ENCODE assay signal across 22 cellular contexts in genomic region chr19:34362679-34363069, GRCh38. TPM values are rescaled to one million over a fixed set of nuclear protein-coding genes. Genes with fewer than 3 reads are reported as not detected.
DNase-seq lines count a peak whose midpoint lies in the region; ATAC-seq, FAIRE-seq and TF ChIP-seq lines count a peak whose summit lies in the region.
"Had no signal": no experiment of that assay in that cellular context is flagged by ENCODE, and none has a peak within 500 bp of the region (broad histone marks: within the 10 kb centered on the region; RNA-seq: fewer than 3 reads in every experiment).

No MANE protein-coding gene starts in this region.

- H3K4me2 ChIP-seq in OCI-LY1 (ENCODE audit: low read length) (no peak overlapping the region), H1 (ENCODE audit: insufficient read depth in 1 of 2, low read depth in 2 of 2, low read length in 2 of 2) (no peak overlapping the region)

- DNase-seq in activated naive CD4-positive, alpha-beta T cell (lab: John Stamatoyannopoulos, UW): no peak
- DNase-seq in H1 (ENCODE audit: low read depth in 1 of 2, low spot score in 2 of 2): no peak
- DNase-seq in type B pancreatic cell (ENCODE audit: extremely low spot score, unreplicated experiment): no peak
- no peak for DNase-seq in NCI-H2107 (lab: John Stamatoyannopoulos, UW)
- DNase-seq: activated CD8-positive, alpha-beta memory T cell treated with anti-CD3 and anti-CD28 coated beads, Interleukin-2, amount 50 U/mL, for 48 hours; activated naive CD4-positive, alpha-beta T cell treated with anti-CD3 and anti-CD28 coated beads for 36 hours; cerebellar nuclear complex; NCI-H1048; NCI-H187; NCI-H226; PC-3; posterior cingulate gyrus; Right ventricle myocardium superior; upper lobe of right lung had no signal

- no peak overlapping the region for H2BK120ac ChIP-seq in H1 (replicated peaks; ENCODE audit: low read depth, low read length)

- H3F3A ChIP-seq in OCI-LY1 (ENCODE audit: insufficient read depth, low read length): no peaks in the 10 kb centered on the region

- TF ChIP-seq RAD21 in H1 (IDR thresholded peaks at IDR 0.05 in 1 of 2, conservative IDR thresholded peaks at IDR 0.05 in 1 of 2; ENCODE audit: low read depth in 2 of 2, low read length in 2 of 2): no peak

- no peak for ATAC-seq in HG03196 (IDR thresholded peaks at IDR 0.05; ENCODE audit: unreplicated experiment)
- ATAC-seq: activated CD4-positive, CD25-positive, alpha-beta regulatory T cell treated with anti-CD3 and anti-CD28 coated beads, Interleukin-2, amount 50 U/mL, for 24 hours; PC-3; upper lobe of right lung had no signal

- H4K20me1 ChIP-seq in OCI-LY1 (ENCODE audit: insufficient read depth, low read length) (no peaks in the 10 kb centered on the region), H1 (replicated peaks in 1 of 2; ENCODE audit: control insufficient read depth in 1 of 2, insufficient read depth in 2 of 2, low read length in 2 of 2) (peaks cover 7 to 10% of the 10 kb centered on the region in 2 experiments)

- no peak for TF ChIP-seq CTCF in OCI-LY1 (IDR thresholded peaks at IDR 0.05; ENCODE audit: low read length)
- TF ChIP-seq CTCF in H1 (IDR thresholded peaks at IDR 0.05; ENCODE audit: control extremely low read depth in 1 of 3, insufficient read depth in 1 of 3, low read depth in 1 of 3, low read length in 3 of 3): no peak
- no peak for TF ChIP-seq CTCF in type B pancreatic cell (conservative IDR thresholded peaks at IDR 0.05)

- 78% methylated on average over 3 of the region's 3 CpGs; no CpG with 5 or more reads in 1 of the 2 experiments for WGBS in H1 (ENCODE audit: extremely low coverage in 1 of 2, insufficient coverage in 1 of 2, insufficient read length in 1 of 2, insufficient replicate concordance in 2 of 2, low coverage in 1 of 2, low lambda C conversion rate in 2 of 2, missing lambda C conversion rate in 1 of 2), 2 experiments

- no peak for FAIRE-seq in H1 (lab: Jason Lieb, UNC)
- FAIRE-seq: astrocyte, HTR-8/SVneo had no signal

- H2BK15ac ChIP-seq in H1 (ENCODE audit: low read length): 0 out of 2 replicates have a peak overlapping the region, but pooled peaks have one; percentile 3

- POLR2A ChIA-PET in H1 (lab: Charles Lee; ENCODE audit: partially characterized antibody): interaction anchor here (0.6 to 0.9 kb wide), 3 partner anchors 11 to 601 kb away, joined by 3 read pairs; partner anchors contain the start of gene LSM14A

- no peak overlapping the region for H3K56ac ChIP-seq in H1 (replicated peaks; ENCODE audit: insufficient read length, low read depth, low read length)

- no peaks in the 10 kb centered on the region for H3K9me3 Mint-ChIP-seq in activated naive CD4-positive, alpha-beta T cell treated with anti-CD3 and anti-CD28 coated beads, Interleukin-2, amount 50 U/mL, for 24 hours
- no peaks in the 10 kb centered on the region for H3K9me3 Mint-ChIP-seq in type B pancreatic cell
- H3K9me3 Mint-ChIP-seq: activated naive CD4-positive, alpha-beta T cell treated with anti-CD3 and anti-CD28 coated beads for 36 hours; CD14-positive monocyte; memory B cell had no signal

- H3K27ac ChIP-seq in OCI-LY1 (ENCODE audit: low read depth, low read length, poor library complexity, severe bottlenecking): peak overlapping the region; percentile 53
- H3K27ac ChIP-seq in H1 (ENCODE audit: low read depth, low read length): no peak overlapping the region
- H3K27ac ChIP-seq: upper lobe of right lung had no signal

- no peaks in the 10 kb centered on the region for H3K9me2 ChIP-seq in OCI-LY1 (ENCODE audit: low read depth, low read length)

- H3K14ac ChIP-seq in H1 (ENCODE audit: insufficient read length): no peak overlapping the region

- H3K23ac ChIP-seq in H1 (ENCODE audit: insufficient read length): no peak overlapping the region

- H4K91ac ChIP-seq in H1 (replicated peaks; ENCODE audit: insufficient read length, low read length): no peak overlapping the region

- H2AK5ac ChIP-seq in H1 (ENCODE audit: low read depth, low read length): no peak overlapping the region

- H3K9me3 ChIP-seq in OCI-LY1 (ENCODE audit: low read length) (no peaks in the 10 kb centered on the region), H1 (ENCODE audit: insufficient read depth in 2 of 2, low read depth in 1 of 2, low read length in 1 of 2) (no peaks in the 10 kb centered on the region)
- H3K9me3 ChIP-seq: upper lobe of right lung had no signal

- H3K4ac ChIP-seq in H1 (replicated peaks; ENCODE audit: insufficient read length, low read depth, low read length): no peak overlapping the region

- CTCF ChIA-PET in H1 (lab: Charles Lee; ENCODE audit: partially characterized antibody): interaction anchor here (0.6 kb wide), 1 partner anchor 1201 kb away, joined by 3 read pairs; the partner anchor contains the start of gene ATP4A

- H3K27ac Mint-ChIP-seq in activated naive CD4-positive, alpha-beta T cell treated with anti-CD3 and anti-CD28 coated beads, Interleukin-2, amount 50 U/mL, for 24 hours: no peak overlapping the region
- peak overlapping the region; percentile 70 for H3K27ac Mint-ChIP-seq in type B pancreatic cell
- H3K27ac Mint-ChIP-seq: activated naive CD4-positive, alpha-beta T cell treated with anti-CD3 and anti-CD28 coated beads for 36 hours; memory B cell had no signal

- H3K4me3 Mint-ChIP-seq in activated naive CD4-positive, alpha-beta T cell treated with anti-CD3 and anti-CD28 coated beads, Interleukin-2, amount 50 U/mL, for 24 hours: peak overlapping the region; percentile 26
- peak overlapping the region; percentile 64 for H3K4me3 Mint-ChIP-seq in type B pancreatic cell
- H3K4me3 Mint-ChIP-seq: activated naive CD4-positive, alpha-beta T cell treated with anti-CD3 and anti-CD28 coated beads for 36 hours; CD14-positive monocyte had no signal

- H2BK5ac ChIP-seq in H1 (ENCODE audit: low read depth, low read length): no peak overlapping the region

- H2AFZ ChIP-seq in OCI-LY1 (ENCODE audit: low read length) (no peak overlapping the region), H1 (ENCODE audit: low read length) (no peak overlapping the region)

- H3K4me3 ChIP-seq in OCI-LY1 (ENCODE audit: low read depth, low read length, poor library complexity, severe bottlenecking) (no peak overlapping the region), H1 (ENCODE audit: extremely low read depth in 1 of 4, insufficient read depth in 2 of 4, low read depth in 3 of 4, low read length in 4 of 4) (no peak overlapping the region)
- H3K4me3 ChIP-seq: upper lobe of right lung had no signal

- H3K27me3 ChIP-seq in OCI-LY1 (ENCODE audit: insufficient read depth, low read length) (no peaks in the 10 kb centered on the region), H1 (replicated peaks in 1 of 4; ENCODE audit: control insufficient read depth in 3 of 4, extremely low read depth in 1 of 4, insufficient read depth in 3 of 4, low read length in 3 of 4) (no peaks in the 10 kb centered on the region)
- H3K27me3 ChIP-seq: upper lobe of right lung had no signal

- H3K4me1 ChIP-seq in OCI-LY1 (ENCODE audit: insufficient read depth, low read length, severe bottlenecking) (peaks cover 50% of the 10 kb centered on the region), H1 (replicated peaks in 1 of 4; ENCODE audit: control insufficient read depth in 3 of 4, insufficient read depth in 4 of 4, low read length in 3 of 4) (peaks cover 3 to 20% (median 9%) of the 10 kb centered on the region in 4 experiments; a peak in 6 of 7 replicates)

- TF ChIP-seq POLR2A in H1 (IDR thresholded peaks at IDR 0.05; ENCODE audit: control extremely low read depth in 1 of 2, low read depth in 2 of 2, low read length in 2 of 2): no peak

- H3K27me3 Mint-ChIP-seq in activated naive CD4-positive, alpha-beta T cell treated with anti-CD3 and anti-CD28 coated beads, Interleukin-2, amount 50 U/mL, for 24 hours: no peaks in the 10 kb centered on the region
- no peaks in the 10 kb centered on the region for H3K27me3 Mint-ChIP-seq in type B pancreatic cell
- H3K27me3 Mint-ChIP-seq: memory B cell had no signal

- H3K36me3 ChIP-seq in OCI-LY1 (ENCODE audit: insufficient read depth, low read length): peaks cover 25% of the 10 kb centered on the region; the same call in 1 of the 2 replicates
- H3K36me3 ChIP-seq in H1 (ENCODE audit: control insufficient read depth in 2 of 4, insufficient read depth in 4 of 4, low read length in 3 of 4): peaks cover 3 to 11% (median 5%) of the 10 kb centered on the region in 4 experiments; a peak in 5 of 8 replicates

- no peak overlapping the region; the same call in 1 of the 2 replicates for H3K9ac ChIP-seq in OCI-LY1 (ENCODE audit: low read length)
- no peak overlapping the region for H3K9ac ChIP-seq in H1 (replicated peaks in 1 of 4; ENCODE audit: extremely low read depth in 1 of 4, low read depth in 3 of 4, low read length in 3 of 4)

- no peak overlapping the region for H4K5ac ChIP-seq in H1 (ENCODE audit: insufficient read length, low read depth, low read length)

- peaks cover 15% of the 10 kb centered on the region for H3K79me1 ChIP-seq in H1 (ENCODE audit: low read depth, low read length)

- peaks cover 53% of the 10 kb centered on the region for H3K4me1 Mint-ChIP-seq in activated naive CD4-positive, alpha-beta T cell treated with anti-CD3 and anti-CD28 coated beads, Interleukin-2, amount 50 U/mL, for 24 hours
- peaks cover 42% of the 10 kb centered on the region for H3K4me1 Mint-ChIP-seq in type B pancreatic cell (ENCODE audit: unreplicated experiment)

- no peak overlapping the region for H4K8ac ChIP-seq in H1 (ENCODE audit: extremely low read depth, insufficient read depth, low read length)

- peaks cover 10% of the 10 kb centered on the region for H3K36me3 Mint-ChIP-seq in activated naive CD4-positive, alpha-beta T cell treated with anti-CD3 and anti-CD28 coated beads, Interleukin-2, amount 50 U/mL, for 24 hours
- peaks cover 6% of the 10 kb centered on the region for H3K36me3 Mint-ChIP-seq in type B pancreatic cell

- H3K18ac ChIP-seq in H1 (ENCODE audit: extremely low read depth, low read length): no peak overlapping the region

- no peak for TF ChIP-seq EP300 in H1 (IDR thresholded peaks at IDR 0.05; ENCODE audit: borderline replicate concordance in 1 of 2, low read depth in 2 of 2, low read length in 2 of 2)

- peak overlapping the region; percentile 3; the same call in 1 of the 2 replicates for H2BK20ac ChIP-seq in H1 (ENCODE audit: low read length)

- H3K79me2 ChIP-seq in OCI-LY1 (ENCODE audit: insufficient read depth, low read length): peaks cover 14% of the 10 kb centered on the region
- peaks cover 2 to 25% of the 10 kb centered on the region in 2 experiments; a peak in 3 of 4 replicates for H3K79me2 ChIP-seq in H1 (ENCODE audit: control insufficient read depth in 1 of 2, insufficient read depth in 2 of 2, low read length in 2 of 2)

- peaks cover 9% of the 10 kb centered on the region; the same call in 1 of the 2 replicates for H3K23me2 ChIP-seq in H1 (ENCODE audit: low read depth, low read length)

- no peak overlapping the region for H2BK12ac ChIP-seq in H1 (ENCODE audit: low read depth, low read length)

RNA-seq across cellular contexts. Expression of gene GPI, which starts 2.3 kb away (rescaled TPM):
- total RNA-seq in H1 (2021; fragmentation: NEBNext Ultra II Directional; extraction: Animal tissue kit (Norgen Biotek cat#: 25700)): 360 and 370 TPM in 2 replicates
- 171 and 240 TPM in 2 replicates for polyA plus RNA-seq in H1 (2011; rRNA removed)
- polyA plus RNA-seq in H1 (2011; cell fraction: cytosol; rRNA removed): 153 TPM
- 211 TPM for polyA plus RNA-seq in H1 (2011; cell fraction: nucleus; rRNA removed)
- polyA plus RNA-seq in H1 (2012, experiment 1 of 2): 270 to 336 TPM (median 308 TPM) in 4 replicates
- 324 TPM for polyA plus RNA-seq in H1 (2012, experiment 2 of 2)
- 133 TPM for polyA plus RNA-seq in H1 (2013, experiment 1 of 2)
- polyA plus RNA-seq in H1 (2013, experiment 2 of 2): 132 TPM
- polyA minus RNA-seq in H1 (2011; rRNA and poly(A)+ RNA removed): 290 and 318 TPM in 2 replicates
- polyA minus RNA-seq in H1 (2011; cell fraction: cytosol; rRNA and poly(A)+ RNA removed): 192 TPM
- polyA minus RNA-seq in H1 (2011; cell fraction: nucleus; rRNA and poly(A)+ RNA removed): 114 TPM
- total RNA-seq in type B pancreatic cell (ENCODE audit: low replicate concordance): 241 and 297 TPM in 2 replicates

RNA-seq across cellular contexts. Expression of gene PDCD2L, which starts 41.5 kb away (rescaled TPM):
- 50.8 and 51.5 TPM in 2 replicates for total RNA-seq in H1 (2021; fragmentation: NEBNext Ultra II Directional; extraction: Animal tissue kit (Norgen Biotek cat#: 25700))
- polyA plus RNA-seq in H1 (2011; rRNA removed): 78.1 and 80.2 TPM in 2 replicates
- polyA plus RNA-seq in H1 (2011; cell fraction: cytosol; rRNA removed): 72.4 TPM
- polyA plus RNA-seq in H1 (2011; cell fraction: nucleus; rRNA removed): 47.8 TPM
- 42.0 to 65.0 TPM (median 44.8 TPM) in 4 replicates for polyA plus RNA-seq in H1 (2012, experiment 1 of 2)
- polyA plus RNA-seq in H1 (2012, experiment 2 of 2): 59.2 TPM
- 57.3 TPM for polyA plus RNA-seq in H1 (2013, experiment 1 of 2)
- polyA plus RNA-seq in H1 (2013, experiment 2 of 2): 59.1 TPM
- 35.2 and 56.0 TPM in 2 replicates for polyA minus RNA-seq in H1 (2011; rRNA and poly(A)+ RNA removed)
- 19.8 TPM for polyA minus RNA-seq in H1 (2011; cell fraction: cytosol; rRNA and poly(A)+ RNA removed)
- polyA minus RNA-seq in H1 (2011; cell fraction: nucleus; rRNA and poly(A)+ RNA removed): 22.6 TPM
- 10.1 and 13.3 TPM in 2 replicates for total RNA-seq in type B pancreatic cell (ENCODE audit: low replicate concordance)
